In genomic region chr10:119166111-119166500, GRCh38 we compare ENCODE assay signal across 8 cellular contexts. TPM values are rescaled to one million over a fixed set of nuclear protein-coding genes. Genes with fewer than 3 reads are reported as not detected.
DNase-seq lines count a peak whose midpoint lies in the region; ATAC-seq, FAIRE-seq and TF ChIP-seq lines count a peak whose summit lies in the region.

No MANE protein-coding gene starts in this region.

- FAIRE-seq in D721Med (lab: Jason Lieb, UNC) = no peak

- H3K9me3 Mint-ChIP-seq in IgD-negative memory B cell (no peaks in the 10 kb centered on the region), chondrocyte (ENCODE audit: low read depth) (no peaks in the 10 kb centered on the region), natural killer cell (no peaks in the 10 kb centered on the region)

- DNase-seq in GM12864 (ENCODE audit: low read depth) (no peak), chondrocyte (ENCODE audit: low spot score) (no peak), natural killer cell (no peak), D721Med (ENCODE audit: insufficient read length, low spot score) (no peak), mucosa of gallbladder (ENCODE audit: low spot score) (no peak), DMS79 treated with DMSO at 0.1 percent for 48 hours (lab: John Stamatoyannopoulos, UW) (no peak)

- H3K4me3 Mint-ChIP-seq in IgD-negative memory B cell (peak overlapping the region; percentile 91 to 96 (median 93)), chondrocyte (ENCODE audit: unreplicated experiment) (peak overlapping the region; percentile 82), natural killer cell (peak overlapping the region; percentile 89)

- no peaks in the 10 kb centered on the region for H3K27me3 Mint-ChIP-seq in IgD-negative memory B cell
- H3K27me3 Mint-ChIP-seq in chondrocyte (ENCODE audit: low read depth) = no peaks in the 10 kb centered on the region
- no peaks in the 10 kb centered on the region for H3K27me3 Mint-ChIP-seq in natural killer cell (ENCODE audit: low read depth in 2 of 2)

- H3K4me3 ChIP-seq in GM12864 (ENCODE audit: low read depth, low read length) = peak overlapping the region; percentile 85

- peaks cover 10 to 22% (median 10%) of the 10 kb centered on the region in 3 donors for H3K4me1 Mint-ChIP-seq in IgD-negative memory B cell
- H3K4me1 Mint-ChIP-seq in chondrocyte (ENCODE audit: low read depth) = peaks cover 11% of the 10 kb centered on the region
- peaks cover 15 to 17% of the 10 kb centered on the region in 2 donors for H3K4me1 Mint-ChIP-seq in natural killer cell

- ATAC-seq in natural killer cell = peak; percentile 0 to 6 (median 2)
- no peak for ATAC-seq in GM18505 (IDR thresholded peaks at IDR 0.05; ENCODE audit: unreplicated experiment)

- no peak for TF ChIP-seq CTCF in GM12864 (IDR thresholded peaks at IDR 0.05; ENCODE audit: low read depth, low read length, missing control alignments)
- no peak for TF ChIP-seq CTCF in chondrocyte (IDR thresholded peaks at IDR 0.05)
- TF ChIP-seq CTCF in natural killer cell (IDR thresholded peaks at IDR 0.05) = no peak
- TF ChIP-seq CTCF in D721Med (IDR thresholded peaks at IDR 0.05; ENCODE audit: insufficient read depth, missing control alignments) = no peak

- no peak for TF ChIP-seq POLR2A in GM18505 (IDR thresholded peaks at IDR 0.05; ENCODE audit: borderline replicate concordance, extremely low read depth, insufficient read depth, insufficient read length)

- H3K36me3 Mint-ChIP-seq in IgD-negative memory B cell = peaks cover 7% of the 10 kb centered on the region
- H3K36me3 Mint-ChIP-seq in chondrocyte (ENCODE audit: low read depth) = peaks cover 15% of the 10 kb centered on the region
- H3K36me3 Mint-ChIP-seq in natural killer cell = no peaks in the 10 kb centered on the region

- intact Hi-C loops in natural killer cell (cut with micrococcal nuclease) = no loop called here

- peak overlapping the region; percentile 72 to 98 (median 96) for H3K27ac Mint-ChIP-seq in IgD-negative memory B cell
- peak overlapping the region; percentile 85 for H3K27ac Mint-ChIP-seq in chondrocyte (ENCODE audit: unreplicated experiment)
- peak overlapping the region; percentile 77 to 94 for H3K27ac Mint-ChIP-seq in natural killer cell

RNA-seq across cellular contexts. Expression of gene SFXN4, which starts 0.6 kb away (rescaled TPM):
- 22.2 TPM for polyA plus RNA-seq in IgD-negative memory B cell
- total RNA-seq in chondrocyte (12.8 to 13.9 TPM (median 13.9 TPM) in 3 replicates), natural killer cell (10 to 100 TPM in 1 of 3 donors, 1 to 10 TPM in 2; 5.5 to 13.7 (median 8.1) TPM), mucosa of gallbladder (15.8 TPM)

RNA-seq across cellular contexts. Expression of gene PRDX3, which starts 12.5 kb away (rescaled TPM):
- 71.2 TPM for polyA plus RNA-seq in IgD-negative memory B cell
- total RNA-seq in chondrocyte (78.6 to 85.0 TPM (median 79.2 TPM) in 3 replicates), natural killer cell (10 to 100 TPM; 12.5 to 17.4 (median 15.3) TPM), mucosa of gallbladder (126 TPM)

RNA-seq across cellular contexts. Expression of gene GRK5, which starts 41.3 kb away (rescaled TPM):
- 18.1 TPM for polyA plus RNA-seq in IgD-negative memory B cell
- 11.7 to 16.4 TPM (median 15.7 TPM) in 3 replicates for total RNA-seq in chondrocyte
- total RNA-seq in natural killer cell = 10 to 100 TPM; 37.6 to 54.3 (median 47.9) TPM
- 21.1 TPM for total RNA-seq in mucosa of gallbladder
